17 cellular contexts compared by ENCODE assay signal in genomic region chr10:47421057-47421952, GRCh38. TPM values are rescaled to one million over a fixed set of nuclear protein-coding genes. Genes with fewer than 3 reads are reported as not detected.
DNase-seq lines count a peak whose midpoint lies in the region; ATAC-seq and TF ChIP-seq lines count a peak whose summit lies in the region.
"Had no signal": no experiment of that assay in that cellular context is flagged by ENCODE, and none has a peak within 500 bp of the region (broad histone marks: within the 10 kb centered on the region; RNA-seq: fewer than 3 reads in every experiment).

No MANE protein-coding gene starts in this region.

- WGBS in spleen, 5 donors, result 83 to 93% (median 87%) methylated on average over 6 to 7 of the region's 7 CpGs

- ATAC-seq in GM19397 (IDR thresholded peaks at IDR 0.05; ENCODE audit: unreplicated experiment) (no peak), HG03139 (IDR thresholded peaks at IDR 0.05; ENCODE audit: unreplicated experiment) (no peak), HG03571 (IDR thresholded peaks at IDR 0.05; ENCODE audit: unreplicated experiment) (no peak)
- ATAC-seq: gastrocnemius medialis; naive thymus-derived CD8-positive, alpha-beta T cell had no signal

- DNase-seq in activated effector memory CD4-positive, alpha-beta T cell treated with anti-CD3 and anti-CD28 coated beads, Interleukin-2, amount 50 U/mL, for 16 hours, result peak; percentile 39
- no peak for DNase-seq in activated effector memory CD4-positive, alpha-beta T cell treated with Interleukin-2 at 50 U/mL for 16 hours
- DNase-seq in SW480 (ENCODE audit: low spot score), result peak; percentile 31
- peak; percentile 46 for DNase-seq in fibroblast of pulmonary artery (ENCODE audit: low read depth)
- peak; percentile 63 for DNase-seq in spleen
- DNase-seq: activated CD4-positive, alpha-beta T cell treated with anti-CD3 and anti-CD28 coated beads, Interleukin-2, amount 50 U/mL, for 48 hours; activated naive CD4-positive, alpha-beta T cell; gastrocnemius medialis; naive thymus-derived CD8-positive, alpha-beta T cell; NCI-H1694 treated with DMSO at 0.1 percent for 48 hours; small intestine had no signal

- intact Hi-C loops in spleen (cut with DNase I; ENCODE audit: low total_unique reads), result no loop called here

- H3K27me3 ChIP-seq in spleen (replicated peaks in 1 of 7), result peaks cover 0 to 5% (median 0%) of the 10 kb centered on the region in 7 donors
- H3K27me3 ChIP-seq: gastrocnemius medialis had no signal

- H3K4me3 ChIP-seq in fibroblast of pulmonary artery (replicated peaks; ENCODE audit: low read depth, low read length) (no peak overlapping the region), spleen (no peak overlapping the region)
- H3K4me3 ChIP-seq: gastrocnemius medialis had no signal

- TF ChIP-seq CTCF in fibroblast of pulmonary artery (IDR thresholded peaks at IDR 0.05; ENCODE audit: low read length, missing control alignments) (no peak), spleen (IDR thresholded peaks at IDR 0.05 in 8 of 11, conservative IDR thresholded peaks at IDR 0.05 in 3 of 11) (no peak)

- no peaks in the 10 kb centered on the region for H3K36me3 ChIP-seq in spleen
- H3K36me3 ChIP-seq: gastrocnemius medialis had no signal

- no peak overlapping the region for H3K27ac ChIP-seq in spleen
- H3K27ac ChIP-seq: 22Rv1, gastrocnemius medialis, KMS-11 had no signal

- H3K9me3 ChIP-seq in spleen, result no peaks in the 10 kb centered on the region
- H3K9me3 ChIP-seq: gastrocnemius medialis had no signal

- no peaks in the 10 kb centered on the region for H3K4me1 ChIP-seq in spleen
- H3K4me1 ChIP-seq: gastrocnemius medialis had no signal

- no peak for TF ChIP-seq POLR2A in spleen (IDR thresholded peaks at IDR 0.05)

RNA-seq across cellular contexts. Expression of gene ZNF488, which starts 37.2 kb away (rescaled TPM):
- total RNA-seq in spleen, result under 1 TPM in 3 of 7 donors, not detected in 4; 0.09 to 0.26 (median 0.13) TPM
- polyA plus RNA-seq in spleen, result under 1 TPM in 1 of 3 donors, not detected in 2; 0.02 TPM
- total RNA-seq: gastrocnemius medialis; naive thymus-derived CD8-positive, alpha-beta T cell; T-helper 1 cell treated with Interleukin-12 subunit alpha and Interleukin-12 subunit beta and Interleukin-4 antibody, amounts not matched to agents 30 ng/mL and 1 ng/mL, for 36 hours had no signal
- polyA plus RNA-seq: naive thymus-derived CD8-positive, alpha-beta T cell had no signal
